Comparison of ENCODE assay signal across 18 cellular contexts in the genomic region with DNA sequence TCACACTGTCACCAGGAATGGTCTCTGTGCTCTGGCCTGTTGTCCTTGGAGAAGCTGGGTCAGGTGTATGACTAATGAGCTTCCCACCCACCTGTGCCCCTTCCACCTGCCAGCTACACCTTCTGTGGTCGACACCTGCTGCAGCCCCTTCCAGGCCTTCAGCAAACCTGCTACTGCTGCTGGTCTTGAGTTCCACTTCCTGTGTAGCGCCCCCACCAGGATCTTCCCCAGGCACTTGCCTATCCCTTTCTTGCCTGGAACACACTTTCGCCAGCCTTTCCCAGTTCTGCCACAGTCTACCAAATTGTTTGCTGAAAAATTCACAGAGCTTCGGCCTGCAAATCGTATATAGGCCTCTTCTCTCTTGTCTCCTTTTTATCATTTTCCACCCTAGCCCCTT.
DNase-seq lines count a peak whose midpoint lies in the region; ATAC-seq, FAIRE-seq and TF ChIP-seq lines count a peak whose summit lies in the region.
"Had no signal": no experiment of that assay in that cellular context is flagged by ENCODE, and none has a peak within 500 bp of the region (broad histone marks: within the 10 kb centered on the region; RNA-seq: fewer than 3 reads in every experiment).

No MANE protein-coding gene starts in this region.

- H3K9me3 Mint-ChIP-seq in CD8-positive, alpha-beta memory T cell = no peaks in the 10 kb centered on the region
- no peaks in the 10 kb centered on the region for H3K9me3 Mint-ChIP-seq in natural killer cell
- H3K9me3 Mint-ChIP-seq: CD4-positive, alpha-beta memory T cell had no signal

- no peaks in the 10 kb centered on the region for H3K27me3 Mint-ChIP-seq in CD8-positive, alpha-beta memory T cell
- H3K27me3 Mint-ChIP-seq in natural killer cell (ENCODE audit: low read depth in 2 of 2) = no peaks in the 10 kb centered on the region
- H3K27me3 Mint-ChIP-seq: CD4-positive, alpha-beta memory T cell had no signal

- H3K27me3 ChIP-seq in CD8-positive, alpha-beta memory T cell (ENCODE audit: insufficient read depth, low read length, poor library complexity, severe bottlenecking) = no peaks in the 10 kb centered on the region
- H3K27me3 ChIP-seq: Peyer's patch had no signal

- no peak overlapping the region for H2AFZ ChIP-seq in OCI-LY7 (ENCODE audit: low read length)

- no peaks in the 10 kb centered on the region for H3K4me1 ChIP-seq in CD8-positive, alpha-beta memory T cell (ENCODE audit: insufficient read depth, low read length)
- H3K4me1 ChIP-seq in OCI-LY7 (ENCODE audit: insufficient read depth, low read length, poor library complexity, severe bottlenecking) = no peaks in the 10 kb centered on the region
- H3K4me1 ChIP-seq: Peyer's patch had no signal

- intact Hi-C loops in OCI-LY7 (cut with micrococcal nuclease; ENCODE audit: unreplicated experiment) = no loop called here
- intact Hi-C loops in natural killer cell (cut with micrococcal nuclease) = no loop called here

- peak; percentile 11 for TF ChIP-seq CTCF in GM12864 (IDR thresholded peaks at IDR 0.05; ENCODE audit: low read depth, low read length, missing control alignments)
- 0 out of 2 replicates have a peak, but pooled peaks have one; percentile 23 for TF ChIP-seq CTCF in OCI-LY7 (conservative IDR thresholded peaks at IDR 0.05; ENCODE audit: low read length)
- TF ChIP-seq CTCF in natural killer cell (IDR thresholded peaks at IDR 0.05) = no peak

- no TSS peak for BruUV-seq in OCI-LY7 (replicated peaks; lab: Mats Ljungman, UMichigan)

- H3K36me3 Mint-ChIP-seq in CD8-positive, alpha-beta memory T cell = peaks cover 1 to 94% (median 22%) of the 10 kb centered on the region in 3 donors
- H3K36me3 Mint-ChIP-seq in natural killer cell = peaks cover 14% of the 10 kb centered on the region

- no peak for DNase-seq in CD8-positive, alpha-beta memory T cell
- DNase-seq in GM12864 (ENCODE audit: low read depth) (no peak), OCI-LY7 (ENCODE audit: low spot score) (no peak), natural killer cell (no peak), GM12891 (ENCODE audit: insufficient read length, low spot score) (no peak)
- DNase-seq in activated CD4-positive, alpha-beta T cell treated with anti-CD3 and anti-CD28 coated beads, Interleukin-2, amount 50 U/mL, for 4 hours = no peak
- DNase-seq: CD4-positive, alpha-beta memory T cell; DMS79 treated with DMSO at 0.1 percent for 48 hours; GDM1; HCEC 1CT; KG1; NCI-H1048; NCI-H1436 treated with DMSO at 0.1 percent for 48 hours; NCI-H2029 treated with DMSO at 0.1 percent for 48 hours; Peyer's patch; Right ventricle myocardium superior had no signal

- H3K9me3 ChIP-seq in CD8-positive, alpha-beta memory T cell (ENCODE audit: low read length) = no peaks in the 10 kb centered on the region
- H3K9me3 ChIP-seq in OCI-LY7 (ENCODE audit: low read length) = no peaks in the 10 kb centered on the region
- H3K9me3 ChIP-seq: Peyer's patch had no signal

- H3K4me3 Mint-ChIP-seq in CD8-positive, alpha-beta memory T cell = peak overlapping the region in 1 of 7 donors; percentile 52
- no peak overlapping the region for H3K4me3 Mint-ChIP-seq in natural killer cell
- H3K4me3 Mint-ChIP-seq: CD4-positive, alpha-beta memory T cell had no signal

- no peak overlapping the region for H3K27ac ChIP-seq in CD8-positive, alpha-beta memory T cell (ENCODE audit: low read depth, low read length)
- no peak overlapping the region for H3K27ac ChIP-seq in OCI-LY7 (ENCODE audit: low read depth, low read length, poor library complexity, severe bottlenecking)
- H3K27ac ChIP-seq: Peyer's patch, SK-N-MC had no signal

- CTCF ChIA-PET in CD8-positive, alpha-beta memory T cell (lab: Charles Lee) = no interaction called here
- CTCF ChIA-PET in OCI-LY7 (lab: Charles Lee; ENCODE audit: unreplicated experiment) = no interaction called here

- no peaks in the 10 kb centered on the region for H4K20me1 ChIP-seq in OCI-LY7 (ENCODE audit: insufficient read depth, low read length)

- H3K36me3 ChIP-seq in CD8-positive, alpha-beta memory T cell (ENCODE audit: insufficient read depth, low read length) = peaks cover 54% of the 10 kb centered on the region
- H3K36me3 ChIP-seq in OCI-LY7 (ENCODE audit: insufficient read depth, low read length) = peaks cover 65% of the 10 kb centered on the region

- no peaks in the 10 kb centered on the region for H3K79me2 ChIP-seq in OCI-LY7 (ENCODE audit: insufficient read depth, low read depth, low read length)

- H3K9me2 ChIP-seq in OCI-LY7 (ENCODE audit: insufficient read depth, low read length) = no peaks in the 10 kb centered on the region

- H3K4me2 ChIP-seq in OCI-LY7 (ENCODE audit: low read length) = no peak overlapping the region

- ATAC-seq in natural killer cell (no peak), GM18909 (IDR thresholded peaks at IDR 0.05; ENCODE audit: poor library complexity, unreplicated experiment) (no peak)

- POLR2A ChIA-PET in CD8-positive, alpha-beta memory T cell (lab: Charles Lee) = no interaction called here
- POLR2A ChIA-PET in OCI-LY7 (lab: Charles Lee) = no interaction called here

- H3K27ac Mint-ChIP-seq in CD8-positive, alpha-beta memory T cell = peak overlapping the region in 7 of 8 donors; percentile 5 to 68 (median 57)
- peak overlapping the region; percentile 4 to 7 for H3K27ac Mint-ChIP-seq in natural killer cell

- H3K4me1 Mint-ChIP-seq in CD8-positive, alpha-beta memory T cell = no peaks in the 10 kb centered on the region
- H3K4me1 Mint-ChIP-seq in natural killer cell = peaks cover 4 to 5% of the 10 kb centered on the region in 2 donors

- H3K4me3 ChIP-seq in CD8-positive, alpha-beta memory T cell (ENCODE audit: low read length) = no peak overlapping the region
- H3K4me3 ChIP-seq in GM12864 (ENCODE audit: low read depth, low read length) (no peak overlapping the region), OCI-LY7 (ENCODE audit: low read depth, low read length, poor library complexity, severe bottlenecking) (no peak overlapping the region)
- H3K4me3 ChIP-seq: Peyer's patch, SK-N-MC had no signal

- no peak for TF ChIP-seq POLR2A in GM12891 (IDR thresholded peaks at IDR 0.05; ENCODE audit: low read depth, low read length)

- FAIRE-seq in GM12891 (lab: Jason Lieb, UNC) = no peak

TF ChIP-seq in GM12891, 5 proteins besides CTCF, POLR2A, EP300 and RAD21:
- TF ChIP-seq SPI1 (IDR thresholded peaks at IDR 0.05; ENCODE audit: low read depth, low read length) = no peak
- no peak for TF ChIP-seq POLR2AphosphoS5 (IDR thresholded peaks at IDR 0.05; ENCODE audit: low read depth, low read length)
- TF ChIP-seq TAF1 (IDR thresholded peaks at IDR 0.05; ENCODE audit: low read depth, low read length) = no peak
- TF ChIP-seq POU2F2 (IDR thresholded peaks at IDR 0.05; ENCODE audit: low read depth, low read length) = no peak
- TF ChIP-seq PAX5 (IDR thresholded peaks at IDR 0.05; ENCODE audit: insufficient read depth, low read length, severe bottlenecking) = no peak
